ENCODE assay signal across 8 cellular contexts in genomic region chr19:43463381-43464088, GRCh38. TPM values are rescaled to one million over a fixed set of nuclear protein-coding genes. Genes with fewer than 3 reads are reported as not detected.
DNase-seq lines count a peak whose midpoint lies in the region; ATAC-seq, FAIRE-seq and TF ChIP-seq lines count a peak whose summit lies in the region.

No MANE protein-coding gene starts in this region.

- peak overlapping the region; percentile 62 for H3K4me3 ChIP-seq in A549
- peak overlapping the region; percentile 62 to 91 (median 82) for H3K4me3 ChIP-seq in spleen

- TF ChIP-seq CTCF in A549 (IDR thresholded peaks at IDR 0.05), result no peak
- TF ChIP-seq CTCF in spleen (IDR thresholded peaks at IDR 0.05 in 8 of 11, conservative IDR thresholded peaks at IDR 0.05 in 3 of 11), result peak in 2 of 11 experiments; percentile 23 to 25

- no peaks in the 10 kb centered on the region for H3K36me3 ChIP-seq in spleen

- TF ChIP-seq POLR2A in A549 (IDR thresholded peaks at IDR 0.05; ENCODE audit: low read length) (no peak; the same call in 1 of the 2 replicates), spleen (IDR thresholded peaks at IDR 0.05) (no peak)

- H3K9me3 ChIP-seq in A549 (no peaks in the 10 kb centered on the region), spleen (no peaks in the 10 kb centered on the region)

- intact Hi-C loops in spleen (cut with DNase I; ENCODE audit: low total_unique reads), result no loop called here

- POLR2A ChIA-PET in A549 (lab: Yijun Ruan, JAX), result interaction anchor here (0.6 to 2.0 kb wide), 11 partner anchors 9 to 717 kb away, joined by 3 to 17 read pairs (median 4); partner anchors contain the start of genes PHLDB3 and ZNF575

- peak; percentile 84 to 91 for ATAC-seq in A549
- ATAC-seq in GM18517 (IDR thresholded peaks at IDR 0.05; ENCODE audit: unreplicated experiment), result peak; percentile 71
- ATAC-seq in HG03064 (IDR thresholded peaks at IDR 0.05; ENCODE audit: low read depth, unreplicated experiment), result peak; percentile 70

- peaks cover 0 to 20% (median 0%) of the 10 kb centered on the region in 7 donors for H3K27me3 ChIP-seq in spleen (replicated peaks in 1 of 7)

- peak overlapping the region; percentile 52 to 79; a peak in 5 of 6 replicates for H3K27ac ChIP-seq in A549
- H3K27ac ChIP-seq in caudate nucleus (ENCODE audit: low read depth, low read length), result peak overlapping the region; percentile 75
- H3K27ac ChIP-seq in spleen, result peak overlapping the region; percentile 76 to 89 (median 85)

- DNase-seq in A549 (ENCODE audit: low read depth in 1 of 2, low spot score in 1 of 2), result peak; percentile 97 to 98
- peak; percentile 90 for DNase-seq in NCI-H2171 (lab: John Stamatoyannopoulos, UW)
- peak; percentile 97 to 99 (median 99) for DNase-seq in activated CD4-positive, CD25-positive, alpha-beta regulatory T cell (lab: John Stamatoyannopoulos, UW)
- DNase-seq in caudate nucleus (lab: John Stamatoyannopoulos, UW), result peak in 59 of 61 donors; percentile 21 to 96 (median 85)
- DNase-seq in iris pigment epithelial cell (ENCODE audit: low read depth), result peak; percentile 94
- DNase-seq in spleen, result peak; percentile 99

- WGBS in A549 (ENCODE audit: missing lambda C conversion rate), result 2% methylated on average over 27 of the region's 54 CpGs
- WGBS in spleen, 5 donors, result 0 to 2% (median 1%) methylated on average over 18 to 54 of the region's 54 CpGs

- H3K4me2 ChIP-seq in A549, result peak overlapping the region; percentile 82

- no peak for FAIRE-seq in A549 (lab: Jason Lieb, UNC)

- TF ChIP-seq RAD21 in A549 (conservative IDR thresholded peaks at IDR 0.05 in 1 of 2, IDR thresholded peaks at IDR 0.05 in 1 of 2), result no peak

- CTCF ChIA-PET in A549 (lab: Yijun Ruan, JAX), result interaction anchor here (0.6 to 14.0 kb wide), 9 partner anchors 10 to 303 kb away, joined by 3 to 176 read pairs (median 4); no protein-coding TSS in a partner anchor

- no peak for TF ChIP-seq EP300 in A549 (IDR thresholded peaks at IDR 0.05)

- H3K4me1 ChIP-seq in A549 (peaks cover 15% of the 10 kb centered on the region), spleen (peaks cover 5 to 55% (median 19%) of the 10 kb centered on the region in 6 donors)

TF ChIP-seq in A549, 52 proteins besides CTCF, POLR2A, EP300 and RAD21:
- TF ChIP-seq HOXA7 (CRISPR knock-in tag; IDR thresholded peaks at IDR 0.05), result no peak
- no peak for TF ChIP-seq FOSB (CRISPR knock-in tag; IDR thresholded peaks at IDR 0.05)
- TF ChIP-seq MAZ (IDR thresholded peaks at IDR 0.05; ENCODE audit: borderline replicate concordance, low read depth, low read length), result no peak
- TF ChIP-seq HEYL (CRISPR knock-in tag; IDR thresholded peaks at IDR 0.05), result no peak
- TF ChIP-seq CBX2 (IDR thresholded peaks at IDR 0.05; ENCODE audit: borderline replicate concordance, low read depth), result no peak
- no peak for TF ChIP-seq EHF (CRISPR knock-in tag; IDR thresholded peaks at IDR 0.05)
- TF ChIP-seq SREBF2 (IDR thresholded peaks at IDR 0.05), result no peak
- TF ChIP-seq, protein P1, sequence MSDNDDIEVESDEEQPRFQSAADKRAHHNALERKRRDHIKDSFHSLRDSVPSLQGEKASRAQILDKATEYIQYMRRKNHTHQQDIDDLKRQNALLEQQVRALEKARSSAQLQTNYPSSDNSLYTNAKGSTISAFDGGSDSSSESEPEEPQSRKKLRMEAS (IDR thresholded peaks at IDR 0.05), result no peak; the same call in 1 of the 2 replicates
- TF ChIP-seq BCL3 (IDR thresholded peaks at IDR 0.05), result no peak
- TF ChIP-seq CHD4 (IDR thresholded peaks at IDR 0.05; ENCODE audit: borderline replicate concordance), result no peak
- no peak for TF ChIP-seq ATOH8 (CRISPR knock-in tag; IDR thresholded peaks at IDR 0.05; ENCODE audit: low read depth)
- TF ChIP-seq PHF8 (IDR thresholded peaks at IDR 0.05; ENCODE audit: borderline replicate concordance, low read depth), result peak; percentile 45; the same call in 1 of the 2 replicates
- no peak for TF ChIP-seq ZC3H11A (IDR thresholded peaks at IDR 0.05)
- TF ChIP-seq MYC (IDR thresholded peaks at IDR 0.05; ENCODE audit: borderline replicate concordance, low read length), result 0 out of 2 replicates have a peak, but pooled peaks have one; percentile 9
TF ChIP-seq in A549: peak in this region for 2.

RNA-seq across cellular contexts. Expression of gene LYPD3, which starts 1.9 kb away (rescaled TPM):
- polyA plus RNA-seq in A549 (2011; rRNA removed), result 0.43 and 0.78 TPM in 2 replicates
- polyA plus RNA-seq in A549 (2012; cell fraction: cytosol; rRNA removed), result 0.89 and 1.3 TPM in 2 replicates
- polyA plus RNA-seq in A549 (2012; cell fraction: nucleus; rRNA removed), result 1.2 and 1.7 TPM in 2 replicates
- polyA plus RNA-seq in A549 (2017; fragmentation: RNase III; extraction: RNeasy Plus Mini Kit Qiagen cat#74134 plus additional on column Dnase treatment), result 0.27 to 0.69 TPM (median 0.33 TPM) in 3 replicates
- 0.25 and 0.39 TPM in 2 replicates for polyA minus RNA-seq in A549 (2011; rRNA and poly(A)+ RNA removed)
- total RNA-seq in spleen, result 1 to 10 TPM in 6 of 7 donors, under 1 TPM in 1; 0.57 to 2.8 (median 1.4) TPM
- 1 to 10 TPM; 1.5 to 1.7 (median 1.6) TPM for polyA plus RNA-seq in spleen

RNA-seq across cellular contexts. Expression of gene PHLDB3, which starts 41.0 kb away (rescaled TPM):
- polyA plus RNA-seq in A549 (2011; rRNA removed) (4.4 and 5.5 TPM in 2 replicates), A549 (2017; fragmentation: RNase III; extraction: RNeasy Plus Mini Kit Qiagen cat#74134 plus additional on column Dnase treatment) (10.1 to 12.0 TPM (median 12.0 TPM) in 3 replicates), spleen (10 to 100 TPM; 10.4 to 22.8 (median 17.4) TPM)
- polyA plus RNA-seq in A549 (2012; cell fraction: cytosol; rRNA removed), result 9.8 and 10.9 TPM in 2 replicates
- 16.5 and 16.6 TPM in 2 replicates for polyA plus RNA-seq in A549 (2012; cell fraction: nucleus; rRNA removed)
- polyA minus RNA-seq in A549 (2011; rRNA and poly(A)+ RNA removed), result 2.3 and 3.5 TPM in 2 replicates
- 10 to 100 TPM in 5 of 7 donors, 1 to 10 TPM in 2; 8.0 to 23.0 (median 14.8) TPM for total RNA-seq in spleen

RNA-seq across cellular contexts. Expression of gene TEX101, which starts 48.8 kb away (rescaled TPM):
- polyA plus RNA-seq in A549 (2011; rRNA removed) (not detected in 2 replicates), A549 (2017; fragmentation: RNase III; extraction: RNeasy Plus Mini Kit Qiagen cat#74134 plus additional on column Dnase treatment) (not detected in 3 replicates), spleen (not detected)
- polyA plus RNA-seq in A549 (2012; cell fraction: cytosol; rRNA removed), result not detected in 2 replicates
- polyA plus RNA-seq in A549 (2012; cell fraction: nucleus; rRNA removed), result not detected in 2 replicates
- not detected in 2 replicates for polyA minus RNA-seq in A549 (2011; rRNA and poly(A)+ RNA removed)
- total RNA-seq in spleen, result not detected

Comparison
In these comparisons a context has a peak if more than half of its experiments do, and no peak if none do; other contexts are left out.
1. Peak in every context shown above with its lines: DNase-seq, ATAC-seq, H3K4me3 ChIP-seq and H3K27ac ChIP-seq.